Comparison of ENCODE assay signal across 11 cellular contexts in genomic region chr1:52825868-52826267, GRCh38. TPM values are rescaled to one million over a fixed set of nuclear protein-coding genes. Genes with fewer than 3 reads are reported as not detected.
DNase-seq lines count a peak whose midpoint lies in the region; ATAC-seq and TF ChIP-seq lines count a peak whose summit lies in the region.
"Had no signal": no experiment of that assay in that cellular context is flagged by ENCODE, and none has a peak within 500 bp of the region (broad histone marks: within the 10 kb centered on the region; RNA-seq: fewer than 3 reads in every experiment).

No MANE protein-coding gene starts in this region.

- intact Hi-C loops in Panc1 (cut with micrococcal nuclease; ENCODE audit: unreplicated experiment) = loop anchor here (10.0 kb wide), 1 partner anchor 121 kb away; no protein-coding TSS in a partner anchor

- no peaks in the 10 kb centered on the region for H3K36me3 ChIP-seq in Panc1 (ENCODE audit: control insufficient read depth, insufficient read depth, low read length)

- in situ Hi-C loops in Panc1 (cut with HindIII; ENCODE audit: low pct_unique_long_range_greater_than_20kb, low sequenced_read_pairs) = no loop called here

- DNase-seq in ELR (ENCODE audit: low read depth) = peak; percentile 55
- DNase-seq in HFF-Myc (ENCODE audit: extremely low read depth, low read depth) = no peak
- DNase-seq in Panc1 (ENCODE audit: low read depth, low spot score) = no peak
- peak; percentile 22 for DNase-seq in fibroblast of villous mesenchyme (ENCODE audit: low read depth)
- no peak for DNase-seq in activated T-cell treated with anti-CD3 and anti-CD28 coated beads, Interleukin-2, amount 50 U/mL, for 1 hour
- no peak for DNase-seq in omental fat pad (ENCODE audit: low spot score)
- DNase-seq in NCI-H1048 (lab: John Stamatoyannopoulos, UW) = no peak
- no peak for DNase-seq in NCI-H446 treated with DMSO at 0.1 percent for 48 hours (lab: John Stamatoyannopoulos, UW)
- DNase-seq: activated naive CD4-positive, alpha-beta T cell treated with anti-CD3 and anti-CD28 coated beads for 36 hours; T-cell had no signal

- no peak overlapping the region for H3K27ac ChIP-seq in Panc1 (ENCODE audit: low read length)

- POLR2A ChIA-PET in Panc1 (lab: Charles Lee) = no interaction called here

- H3K27me3 ChIP-seq in Panc1 (ENCODE audit: control insufficient read depth, insufficient read depth, low read length) = no peaks in the 10 kb centered on the region

- no peaks in the 10 kb centered on the region for H3K9me3 ChIP-seq in Panc1 (ENCODE audit: control insufficient read depth, insufficient read depth, low read depth, low read length)
- H3K9me3 ChIP-seq: HAP-1 had no signal

- ATAC-seq in Panc1 (peak; percentile 71; the same call in 1 of the 2 replicates), omental fat pad (ENCODE audit: low FRiP score) (no peak)
- ATAC-seq: T-cell had no signal

- peak; percentile 21 for TF ChIP-seq CTCF in HFF-Myc (IDR thresholded peaks at IDR 0.05; ENCODE audit: low read depth, low read length, missing control alignments)
- peak; percentile 43; the same call in 1 of the 2 replicates for TF ChIP-seq CTCF in Panc1 (IDR thresholded peaks at IDR 0.05)
- TF ChIP-seq CTCF in fibroblast of villous mesenchyme (IDR thresholded peaks at IDR 0.05; ENCODE audit: insufficient read depth, low read depth, low read length) = peak; percentile 33
- no peak for TF ChIP-seq CTCF in omental fat pad (IDR thresholded peaks at IDR 0.05)

- no peaks in the 10 kb centered on the region for H3K4me1 ChIP-seq in Panc1 (ENCODE audit: control insufficient read depth, insufficient read depth, low read length)
- H3K4me1 ChIP-seq: HAP-1 had no signal

- H3K4me3 ChIP-seq in HFF-Myc (replicated peaks; ENCODE audit: low read depth, low read length) (no peak overlapping the region), Panc1 (ENCODE audit: low read depth in 2 of 2, low read length in 2 of 2) (no peak overlapping the region), fibroblast of villous mesenchyme (ENCODE audit: low read depth, low read length) (no peak overlapping the region)
- H3K4me3 ChIP-seq: HAP-1 had no signal

- no TSS peak for BruUV-seq in Panc1 (replicated peaks; lab: Mats Ljungman, UMichigan)

- CTCF ChIA-PET in Panc1 (lab: Charles Lee) = interaction anchor here (0.7 kb wide), 1 partner anchor 98 kb away, joined by 4 read pairs; no protein-coding TSS in a partner anchor

RNA-seq across cellular contexts. Expression of gene ZYG11A, which starts 16.7 kb away (rescaled TPM):
- 0.36 TPM for total RNA-seq in Panc1 (2021; ENCODE audit: unreplicated experiment)
- polyA plus RNA-seq in Panc1 (2012; ENCODE audit: insufficient read length) = 0.13 TPM
- total RNA-seq in fibroblast of villous mesenchyme = 0.32 and 1.7 TPM in 2 replicates
- under 1 TPM in 1 of 4 donors, not detected in 3; 0.24 TPM for total RNA-seq in omental fat pad

Comparison
In these comparisons a context has a peak if more than half of its experiments do, and no peak if none do; other contexts are left out.
1. DNase-seq: peak in ELR (single experiment) and fibroblast of villous mesenchyme (single experiment); none in HFF-Myc (single experiment), Panc1 (single experiment), activated T-cell treated with anti-CD3 and anti-CD28 coated beads, Interleukin-2, amount 50 U/mL, for 1 hour (single experiment), omental fat pad (single experiment), NCI-H1048 (single experiment) and NCI-H446 treated with DMSO at 0.1 percent for 48 hours (single experiment).
2. CTCF ChIP-seq: peak in HFF-Myc (single experiment), Panc1 (single experiment) and fibroblast of villous mesenchyme (single experiment); none in omental fat pad (0 of 3).